9 cellular contexts compared by ENCODE assay signal in genomic region chr19:54172764-54173699, GRCh38. TPM values are rescaled to one million over a fixed set of nuclear protein-coding genes. Genes with fewer than 3 reads are reported as not detected.
A peak's percentile ranks its signal among the peaks of the same experiment; 100 is the strongest.
DNase-seq lines count a peak whose midpoint lies in the region; ATAC-seq and TF ChIP-seq lines count a peak whose summit lies in the region.
"Had no signal": no experiment of that assay in that cellular context is flagged by ENCODE, and none has a peak within 500 bp of the region (broad histone marks: within the 10 kb centered on the region; RNA-seq: fewer than 3 reads in every experiment).

Gene TMC4 (minus strand): TSS chr19:54173160. CDS start chr19:54173117, 43 bp downstream.

- H3K36me3 ChIP-seq in Caco-2 (ENCODE audit: control insufficient read depth, insufficient read depth, low read length) (peaks cover 2% of the 10 kb centered on the region; the same call in 1 of the 2 replicates), adrenal gland (replicated peaks in 1 of 2) (peaks cover 0 to 5% of the 10 kb centered on the region in 2 donors)

- H3K4me3 Mint-ChIP-seq in Caco-2 (ENCODE audit: unreplicated experiment), result peak within 1 kb of the TSS; percentile 86
- H3K4me3 Mint-ChIP-seq in memory B cell, result no peak within 1 kb of the TSS

- no peak for TF ChIP-seq POLR2A in adrenal gland (IDR thresholded peaks at IDR 0.05)

- H3K27ac Mint-ChIP-seq in Caco-2 (ENCODE audit: unreplicated experiment) (peak within 1 kb of the TSS; percentile 99), memory B cell (no peak within 1 kb of the TSS)

- DNase-seq in Caco-2 (peak; percentile 95 to 96), NCI-H1105 treated with DMSO at 0.1 percent for 48 hours (lab: John Stamatoyannopoulos, UW) (peak; percentile 86), T47D (ENCODE audit: low read depth in 1 of 2, low spot score in 1 of 2) (peak; percentile 80 to 91), memory B cell (ENCODE audit: low spot score in 2 of 2) (no peak), adrenal gland (no peak), NCI-H1092 (lab: John Stamatoyannopoulos, UW) (no peak)

- TF ChIP-seq CTCF in Caco-2 (IDR thresholded peaks at IDR 0.05; ENCODE audit: insufficient read depth in 1 of 2, low read depth in 1 of 2, low read length in 1 of 2, severe bottlenecking in 1 of 2, unreplicated experiment in 1 of 2) (peak; percentile 87 to 95), adrenal gland (IDR thresholded peaks at IDR 0.05) (peak in 2 of 6 experiments; percentile 4 to 11)

- whole genome bisulfite sequencing in adrenal gland, 4 donors, result 20 to 32% (median 29%) methylated on average over 5 to 24 of the region's 24 CpGs

- H3K9me3 Mint-ChIP-seq in Caco-2 (ENCODE audit: unreplicated experiment) (no peaks in the 10 kb centered on the region), memory B cell (no peaks in the 10 kb centered on the region)

- H3K4me1 Mint-ChIP-seq in Caco-2 (ENCODE audit: low read depth, unreplicated experiment) (peaks cover 21% of the 10 kb centered on the region), memory B cell (peaks cover 13% of the 10 kb centered on the region)

- no peaks in the 10 kb centered on the region for H3K27me3 Mint-ChIP-seq in Caco-2 (ENCODE audit: insufficient read depth, unreplicated experiment)
- H3K27me3 Mint-ChIP-seq in memory B cell, result no peaks in the 10 kb centered on the region

- H3K9me3 ChIP-seq in Caco-2, result no peaks in the 10 kb centered on the region
- no peaks in the 10 kb centered on the region for H3K9me3 ChIP-seq in adrenal gland (replicated peaks in 1 of 3)

- CTCF ChIA-PET in Caco-2 (lab: Charles Lee), result interaction anchor here (0.6 to 2.6 kb wide), 12 partner anchors 8 to 93 kb away, joined by 3 to 56 read pairs (median 6); partner anchors contain the start of genes CNOT3, LENG1, MBOAT7 and TSEN34

- H3K27me3 ChIP-seq in Caco-2 (replicated peaks; ENCODE audit: control insufficient read depth, insufficient read depth, low read length) (no peaks in the 10 kb centered on the region), adrenal gland (no peaks in the 10 kb centered on the region)

- H3K4me1 ChIP-seq in Caco-2, result peaks cover 10% of the 10 kb centered on the region
- peaks cover 6 to 7% of the 10 kb centered on the region in 2 donors for H3K4me1 ChIP-seq in adrenal gland (replicated peaks in 1 of 2)

- POLR2A ChIA-PET in Caco-2 (lab: Charles Lee), result interaction anchor here (0.5 to 3.1 kb wide), 9 partner anchors 14 to 37 kb away, joined by 3 to 40 read pairs (median 5); partner anchors contain the start of genes CNOT3, LENG1, MBOAT7 and RPS9

- BruUV-seq in Caco-2 (replicated peaks; lab: Mats Ljungman, UMichigan), result TSS peak; percentile 41

- intact Hi-C loops in Caco-2 (cut with micrococcal nuclease; ENCODE audit: unreplicated experiment), result loop anchor here (1.0 to 2.0 kb wide), 5 partner anchors 11 to 58 kb away; partner anchors contain the start of gene CNOT3
- intact Hi-C loops in adrenal gland (cut with DNase I), result no loop called here

- in situ Hi-C loops in T47D (cut with HindIII; ENCODE audit: low pct_unique_long_range_greater_than_20kb, low sequenced_read_pairs), result no loop called here

- H3K36me3 Mint-ChIP-seq in Caco-2 (ENCODE audit: insufficient read depth, unreplicated experiment), result peaks cover 64% of the 10 kb centered on the region
- no peaks in the 10 kb centered on the region for H3K36me3 Mint-ChIP-seq in memory B cell

- H3K4me3 ChIP-seq in Caco-2 (ENCODE audit: low read depth, low read length), result peak within 1 kb of the TSS; percentile 46
- no peak within 1 kb of the TSS for H3K4me3 ChIP-seq in adrenal gland

- no peak within 1 kb of the TSS for H3K27ac ChIP-seq in adrenal gland

- ATAC-seq in memory B cell (ENCODE audit: low read depth), result peak; percentile 81
- no peak for ATAC-seq in GM21786 (IDR thresholded peaks at IDR 0.05; ENCODE audit: unreplicated experiment)
- ATAC-seq in HG03469 (IDR thresholded peaks at IDR 0.05; ENCODE audit: unreplicated experiment), result no peak

RNA-seq across cellular contexts. Expression of gene TMC4, which starts in this region (rescaled TPM):
- total RNA-seq in Caco-2 (2022) (38.9 and 45.9 TPM in 2 replicates), adrenal gland (10 to 100 TPM in 1 of 8 donors, 1 to 10 TPM in 5, under 1 TPM in 2; 0.55 to 18.2 (median 1.3) TPM)
- polyA plus RNA-seq in adrenal gland, result 10 to 100 TPM in 1 of 3 donors, 1 to 10 TPM in 1, under 1 TPM in 1; 0.48 to 10.5 (median 1.5) TPM
- total RNA-seq: activated CD8-positive, alpha-beta memory T cell treated with anti-CD3 and anti-CD28 coated beads for 36 hours had no signal

Comparison
In these comparisons a context has a peak if more than half of its experiments do, and no peak if none do; other contexts are left out.
1. DNase-seq: peak in Caco-2 (2 of 2), NCI-H1105 treated with DMSO at 0.1 percent for 48 hours (single experiment) and T47D (2 of 2); none in memory B cell (0 of 2), adrenal gland (0 of 7) and NCI-H1092 (single experiment).